In the genomic region with DNA sequence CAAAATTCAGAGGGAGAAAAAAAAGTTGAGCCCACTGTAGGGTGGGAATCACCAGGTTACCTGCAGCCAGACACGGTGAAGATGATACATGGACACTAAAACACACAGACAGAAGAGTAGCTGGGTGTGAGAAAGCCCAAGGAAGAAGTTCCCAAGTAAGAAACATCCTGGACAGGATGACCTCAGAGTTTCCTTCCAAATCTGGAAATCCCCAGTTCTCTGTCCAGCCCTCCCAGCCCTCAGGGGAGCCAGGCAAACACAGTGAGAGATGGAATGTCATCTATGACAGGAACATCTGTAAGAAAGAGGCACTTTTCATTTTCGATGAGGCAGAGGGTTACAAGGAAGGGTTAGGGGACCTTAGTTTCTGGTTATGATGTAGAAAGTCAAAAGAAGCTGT, we compare ENCODE assay signal across 16 cellular contexts.
DNase-seq lines count a peak whose midpoint lies in the region; ATAC-seq, FAIRE-seq and TF ChIP-seq lines count a peak whose summit lies in the region.
"Had no signal": no experiment of that assay in that cellular context is flagged by ENCODE, and none has a peak within 500 bp of the region (broad histone marks: within the 10 kb centered on the region; RNA-seq: fewer than 3 reads in every experiment).

No MANE protein-coding gene starts in this region.

- no peaks in the 10 kb centered on the region for H3K79me2 ChIP-seq in astrocyte (ENCODE audit: insufficient read depth, low read length)

- H3K27me3 ChIP-seq in right atrium auricular region (no peaks in the 10 kb centered on the region), astrocyte (ENCODE audit: insufficient read depth, low read length) (no peaks in the 10 kb centered on the region), neuronal stem cell (ENCODE audit: control insufficient read depth in 3 of 3, insufficient read depth in 3 of 3, low read depth in 1 of 3, low read length in 3 of 3) (no peaks in the 10 kb centered on the region)
- H3K27me3 ChIP-seq: body of pancreas, Peyer's patch, thyroid gland had no signal

- H3K9me3 ChIP-seq in right atrium auricular region (peaks cover 0 to 7% of the 10 kb centered on the region in 2 donors), astrocyte (ENCODE audit: insufficient read depth, low read depth, low read length) (peaks cover 3% of the 10 kb centered on the region), neuronal stem cell (replicated peaks in 1 of 2; ENCODE audit: control insufficient read depth in 2 of 2, insufficient read depth in 1 of 2, low read depth in 1 of 2, low read length in 2 of 2) (peaks cover 0 to 2% of the 10 kb centered on the region in 2 donors)
- H3K9me3 ChIP-seq: body of pancreas, Peyer's patch, thyroid gland had no signal

- H2BK12ac ChIP-seq in neuronal stem cell (ENCODE audit: low read length) = no peak overlapping the region

- H3K27ac ChIP-seq in right atrium auricular region (no peak overlapping the region), astrocyte (ENCODE audit: low read depth, low read length) (peak overlapping the region; percentile 47), coronary artery (no peak overlapping the region), neuronal stem cell (replicated peaks; ENCODE audit: low read length) (no peak overlapping the region)
- H3K27ac ChIP-seq: body of pancreas, Peyer's patch, thyroid gland had no signal

- no peaks in the 10 kb centered on the region for H3K36me3 Mint-ChIP-seq in astrocyte (ENCODE audit: low read depth, unreplicated experiment)

- no peak overlapping the region for H2AK5ac ChIP-seq in neuronal stem cell (ENCODE audit: low read depth, low read length)

- H2BK120ac ChIP-seq in neuronal stem cell (ENCODE audit: low read depth, low read length) = no peak overlapping the region

- H4K20me1 ChIP-seq in astrocyte (ENCODE audit: insufficient read depth, low read length) = no peaks in the 10 kb centered on the region

- intact Hi-C loops in left ventricle myocardium superior (cut with micrococcal nuclease) = no loop called here

- no peak overlapping the region for H3K4ac ChIP-seq in neuronal stem cell (ENCODE audit: low read length)

- H4K91ac ChIP-seq in neuronal stem cell (ENCODE audit: low read depth, low read length, poor library complexity) = no peak overlapping the region

- no peak overlapping the region for H2BK5ac ChIP-seq in neuronal stem cell (ENCODE audit: low read length)

- H3K18ac ChIP-seq in neuronal stem cell (ENCODE audit: low read length) = no peak overlapping the region

- H3K4me1 ChIP-seq in right atrium auricular region = no peaks in the 10 kb centered on the region
- peaks cover 19% of the 10 kb centered on the region for H3K4me1 ChIP-seq in astrocyte (ENCODE audit: insufficient read depth, low read length)
- peaks cover 0 to 3% of the 10 kb centered on the region in 2 donors for H3K4me1 ChIP-seq in neuronal stem cell (ENCODE audit: control insufficient read depth in 2 of 2, insufficient read depth in 1 of 2, low read depth in 1 of 2, low read length in 2 of 2)
- H3K4me1 ChIP-seq: body of pancreas, Peyer's patch, thyroid gland had no signal

- peaks cover 28% of the 10 kb centered on the region for H3K4me1 Mint-ChIP-seq in astrocyte (ENCODE audit: low read depth, unreplicated experiment)

- H3K36me3 ChIP-seq in right atrium auricular region (no peaks in the 10 kb centered on the region), astrocyte (ENCODE audit: insufficient read depth, low read length) (no peaks in the 10 kb centered on the region), neuronal stem cell (replicated peaks in 1 of 2; ENCODE audit: control insufficient read depth in 2 of 2, insufficient read depth in 2 of 2, low read length in 2 of 2) (no peaks in the 10 kb centered on the region)
- H3K36me3 ChIP-seq: Peyer's patch, thyroid gland had no signal

- H3K9me3 Mint-ChIP-seq in astrocyte (ENCODE audit: unreplicated experiment) = peaks cover 19% of the 10 kb centered on the region

- ATAC-seq in left ventricle myocardium superior (peak; percentile 38), HG03460 (IDR thresholded peaks at IDR 0.05; ENCODE audit: unreplicated experiment) (no peak), GM18858 (IDR thresholded peaks at IDR 0.05; ENCODE audit: unreplicated experiment) (no peak)
- ATAC-seq: activated CD8-positive, alpha-beta T cell treated with anti-CD3 and anti-CD28 coated beads, Interleukin-2, amount 10 ng/mL, durations not matched to agents 7 days and 5 days; body of pancreas had no signal

- no peak overlapping the region for H4K8ac ChIP-seq in neuronal stem cell (ENCODE audit: low read depth, low read length)

- no peak for FAIRE-seq in astrocyte (lab: Jason Lieb, UNC)
- FAIRE-seq: TTC549 had no signal

- no peak overlapping the region for H3K4me3 ChIP-seq in right atrium auricular region
- no peak overlapping the region for H3K4me3 ChIP-seq in astrocyte (ENCODE audit: insufficient read depth, low read depth, low read length)
- no peak overlapping the region for H3K4me3 ChIP-seq in coronary artery
- no peak overlapping the region for H3K4me3 ChIP-seq in neuronal stem cell (ENCODE audit: low read length in 2 of 2)
- H3K4me3 ChIP-seq: body of pancreas, Peyer's patch, thyroid gland had no signal

- no peak overlapping the region for H3K23ac ChIP-seq in neuronal stem cell (ENCODE audit: low read depth, low read length, poor library complexity)

- no peak overlapping the region for H2BK15ac ChIP-seq in neuronal stem cell (ENCODE audit: low read length)

- H3K14ac ChIP-seq in neuronal stem cell (ENCODE audit: low read length) = no peak overlapping the region

- no peaks in the 10 kb centered on the region for H3K79me1 ChIP-seq in neuronal stem cell (ENCODE audit: low read depth, low read length)

- no peak overlapping the region for H3K4me3 Mint-ChIP-seq in astrocyte (ENCODE audit: unreplicated experiment)
- H3K4me3 Mint-ChIP-seq: activated CD8-positive, alpha-beta T cell treated with anti-CD3 and anti-CD28 coated beads, Interleukin-2, amount 10 ng/mL, durations not matched to agents 7 days and 5 days had no signal

- no peaks in the 10 kb centered on the region for H3K27me3 Mint-ChIP-seq in astrocyte (ENCODE audit: low read depth, unreplicated experiment)

- DNase-seq in left ventricle myocardium superior = no peak
- no peak for DNase-seq in right atrium auricular region (ENCODE audit: low spot score)
- peak; percentile 53 for DNase-seq in astrocyte (ENCODE audit: low read depth)
- peak; percentile 83 for DNase-seq in glomerular visceral epithelial cell (ENCODE audit: extremely low spot score)
- DNase-seq in coronary artery (ENCODE audit: low spot score) = no peak
- DNase-seq in neuronal stem cell (ENCODE audit: low spot score) = no peak
- DNase-seq: activated CD8-positive, alpha-beta T cell treated with anti-CD3 and anti-CD28 coated beads, Interleukin-2, amount 10 ng/mL, durations not matched to agents 7 days and 5 days; activated effector memory CD4-positive, alpha-beta T cell treated with Interleukin-2 at 50 U/mL for 16 hours; body of pancreas; NCI-H1694; NCI-H524 treated with DMSO at 0.1 percent for 48 hours; Peyer's patch; thyroid gland had no signal

- no peak for TF ChIP-seq CTCF in right atrium auricular region (IDR thresholded peaks at IDR 0.05)
- no peak for TF ChIP-seq CTCF in astrocyte (IDR thresholded peaks at IDR 0.05; ENCODE audit: insufficient read depth, low read depth, low read length)
- no peak for TF ChIP-seq CTCF in coronary artery (IDR thresholded peaks at IDR 0.05)

- no peak overlapping the region for H2AFZ ChIP-seq in astrocyte (ENCODE audit: low read depth, low read length)
- no peak overlapping the region for H2AFZ ChIP-seq in neuronal stem cell (ENCODE audit: low read length)

- peak overlapping the region; percentile 67 for H3K27ac Mint-ChIP-seq in astrocyte (ENCODE audit: unreplicated experiment)
- H3K27ac Mint-ChIP-seq: activated CD8-positive, alpha-beta T cell treated with anti-CD3 and anti-CD28 coated beads, Interleukin-2, amount 10 ng/mL, durations not matched to agents 7 days and 5 days had no signal

- H3K4me2 ChIP-seq in astrocyte (ENCODE audit: low read length) = no peak overlapping the region
- no peak overlapping the region for H3K4me2 ChIP-seq in neuronal stem cell (ENCODE audit: insufficient read depth, low read length, poor library complexity, severe bottlenecking)

- no peak overlapping the region for H3K9ac ChIP-seq in astrocyte (ENCODE audit: low read length)
- H3K9ac ChIP-seq in neuronal stem cell (ENCODE audit: low read depth, low read length, poor library complexity) = no peak overlapping the region

- no CpG with 5 or more reads among the region's 2 CpGs for WGBS in neuronal stem cell (ENCODE audit: extremely low coverage in 2 of 2, insufficient read length in 2 of 2, insufficient replicate concordance in 1 of 2), 2 donors

Comparison
In these comparisons a context has a peak if more than half of its experiments do, and no peak if none do; other contexts are left out.
1. DNase-seq: peak in astrocyte (single experiment) and glomerular visceral epithelial cell (single experiment); none in left ventricle myocardium superior (single experiment), right atrium auricular region (single experiment), coronary artery (single experiment) and neuronal stem cell (single experiment).